Comparison of ENCODE assay signal across 1 cellular context in the genomic region with DNA sequence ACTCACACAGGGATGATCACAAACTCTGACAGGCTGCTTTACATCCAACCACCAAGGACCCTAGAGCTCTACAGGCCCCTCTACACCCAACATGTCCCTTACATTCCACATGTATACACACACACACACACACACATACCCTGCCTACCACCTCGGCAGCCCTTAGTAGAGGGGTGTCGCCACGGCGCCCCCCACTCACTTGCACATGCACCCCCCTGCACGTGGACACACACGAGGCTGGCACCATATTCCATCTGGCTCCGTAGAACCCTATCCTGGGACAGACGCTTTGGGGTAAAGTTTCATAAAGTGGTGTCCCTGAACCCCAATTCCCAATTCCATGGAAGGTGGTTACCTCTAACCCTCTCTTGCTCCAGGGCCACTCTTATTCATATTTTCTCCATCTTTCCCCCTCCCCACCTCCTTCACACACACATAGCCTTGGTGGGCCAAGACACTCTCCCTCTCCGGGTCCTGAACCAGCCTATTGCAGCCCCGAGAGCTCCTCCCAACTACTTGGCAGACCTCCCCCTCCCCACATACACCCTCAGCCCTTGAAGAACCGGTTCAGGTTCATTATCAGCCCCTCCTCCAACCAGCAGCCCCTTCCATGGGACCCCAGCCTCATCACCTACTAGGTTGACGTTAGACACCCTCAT.
TF ChIP-seq lines count a peak whose summit lies in the region.

No MANE protein-coding gene starts in this region.

TF ChIP-seq in GM12878, 131 proteins besides CTCF, POLR2A, EP300 and RAD21:
- no peak for TF ChIP-seq STAT3 (IDR thresholded peaks at IDR 0.05; ENCODE audit: low read depth, low read length)
- no peak for TF ChIP-seq TBL1XR1 (IDR thresholded peaks at IDR 0.05; ENCODE audit: low read depth, low read length)
- no peak for TF ChIP-seq E2F4 (IDR thresholded peaks at IDR 0.05; ENCODE audit: low read depth, low read length)
- TF ChIP-seq ZBTB33 (IDR thresholded peaks at IDR 0.05) = no peak
- no peak for TF ChIP-seq GABPA (IDR thresholded peaks at IDR 0.05; ENCODE audit: low read depth)
- TF ChIP-seq HDAC6 (IDR thresholded peaks at IDR 0.05; ENCODE audit: unreplicated experiment) = no peak
- no peak for TF ChIP-seq YBX1 (IDR thresholded peaks at IDR 0.05)
- TF ChIP-seq, protein P1, sequence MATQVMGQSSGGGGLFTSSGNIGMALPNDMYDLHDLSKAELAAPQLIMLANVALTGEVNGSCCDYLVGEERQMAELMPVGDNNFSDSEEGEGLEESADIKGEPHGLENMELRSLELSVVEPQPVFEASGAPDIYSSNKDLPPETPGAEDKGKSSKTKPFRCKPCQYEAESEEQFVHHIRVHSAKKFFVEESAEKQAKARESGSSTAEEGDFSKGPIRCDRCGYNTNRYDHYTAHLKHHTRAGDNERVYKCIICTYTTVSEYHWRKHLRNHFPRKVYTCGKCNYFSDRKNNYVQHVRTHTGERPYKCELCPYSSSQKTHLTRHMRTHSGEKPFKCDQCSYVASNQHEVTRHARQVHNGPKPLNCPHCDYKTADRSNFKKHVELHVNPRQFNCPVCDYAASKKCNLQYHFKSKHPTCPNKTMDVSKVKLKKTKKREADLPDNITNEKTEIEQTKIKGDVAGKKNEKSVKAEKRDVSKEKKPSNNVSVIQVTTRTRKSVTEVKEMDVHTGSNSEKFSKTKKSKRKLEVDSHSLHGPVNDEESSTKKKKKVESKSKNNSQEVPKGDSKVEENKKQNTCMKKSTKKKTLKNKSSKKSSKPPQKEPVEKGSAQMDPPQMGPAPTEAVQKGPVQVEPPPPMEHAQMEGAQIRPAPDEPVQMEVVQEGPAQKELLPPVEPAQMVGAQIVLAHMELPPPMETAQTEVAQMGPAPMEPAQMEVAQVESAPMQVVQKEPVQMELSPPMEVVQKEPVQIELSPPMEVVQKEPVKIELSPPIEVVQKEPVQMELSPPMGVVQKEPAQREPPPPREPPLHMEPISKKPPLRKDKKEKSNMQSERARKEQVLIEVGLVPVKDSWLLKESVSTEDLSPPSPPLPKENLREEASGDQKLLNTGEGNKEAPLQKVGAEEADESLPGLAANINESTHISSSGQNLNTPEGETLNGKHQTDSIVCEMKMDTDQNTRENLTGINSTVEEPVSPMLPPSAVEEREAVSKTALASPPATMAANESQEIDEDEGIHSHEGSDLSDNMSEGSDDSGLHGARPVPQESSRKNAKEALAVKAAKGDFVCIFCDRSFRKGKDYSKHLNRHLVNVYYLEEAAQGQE (IDR thresholded peaks at IDR 0.05; ENCODE audit: low read depth, low read length) = peak; percentile 58; the same call in 1 of the 2 replicates
